Comparison of ENCODE assay signal across 10 cellular contexts in the genomic region with DNA sequence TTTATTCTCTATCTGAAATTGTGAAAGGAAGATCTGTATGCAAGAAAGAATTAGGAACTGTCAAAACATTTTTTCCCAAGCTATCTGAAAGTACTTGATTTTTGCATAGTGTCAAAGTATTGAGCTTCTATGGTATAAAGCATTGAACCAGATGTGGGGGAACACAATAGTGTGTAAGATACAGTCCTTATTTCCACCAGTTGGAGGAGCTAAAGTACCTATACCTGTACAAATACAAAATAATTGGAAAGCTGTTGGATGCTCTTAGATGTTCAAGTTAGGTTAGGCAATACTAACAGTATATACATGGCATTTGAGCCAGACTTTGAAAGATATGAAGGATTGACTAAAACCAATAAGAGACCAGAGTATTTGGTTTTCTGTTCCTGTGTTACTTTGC.
DNase-seq lines count a peak whose midpoint lies in the region; ATAC-seq, FAIRE-seq and TF ChIP-seq lines count a peak whose summit lies in the region.
"Had no signal": no experiment of that assay in that cellular context is flagged by ENCODE, and none has a peak within 500 bp of the region (broad histone marks: within the 10 kb centered on the region; RNA-seq: fewer than 3 reads in every experiment).

No MANE protein-coding gene starts in this region.

- H3K4me3 ChIP-seq in GM23338 (no peak overlapping the region), ovary (no peak overlapping the region)
- H3K4me3 ChIP-seq: SJSA1 had no signal

- H2AFZ ChIP-seq in GM23338: no peak overlapping the region

- peak; percentile 84 for FAIRE-seq in GM12891 (lab: Jason Lieb, UNC)

- no peaks in the 10 kb centered on the region for H3K27me3 ChIP-seq in GM23338 (ENCODE audit: insufficient read depth)
- H3K27me3 ChIP-seq in ovary: no peaks in the 10 kb centered on the region

- no peak overlapping the region for H3K4me2 ChIP-seq in GM23338

- H3K27ac Mint-ChIP-seq in GM23338: no peak overlapping the region
- H3K27ac Mint-ChIP-seq: naive B cell had no signal

- ATAC-seq in GM23338 (no peak; the same call in 2 of the 3 replicates), sciatic nerve (no peak)

- no peaks in the 10 kb centered on the region for H3K9me2 ChIP-seq in GM23338 (ENCODE audit: insufficient read depth)

- TF ChIP-seq POLR2A in GM12891 (IDR thresholded peaks at IDR 0.05; ENCODE audit: low read depth, low read length): no peak
- no peak for TF ChIP-seq POLR2A in ovary (IDR thresholded peaks at IDR 0.05)

- H3K36me3 ChIP-seq in GM23338 (ENCODE audit: insufficient read depth) (no peaks in the 10 kb centered on the region), ovary (no peaks in the 10 kb centered on the region)
- H3K36me3 ChIP-seq: SJSA1 had no signal

- peaks cover 2% of the 10 kb centered on the region for H3K27me3 Mint-ChIP-seq in GM23338 (ENCODE audit: insufficient read depth, low read depth, poor library complexity)
- H3K27me3 Mint-ChIP-seq: naive B cell had no signal

- no peak for TF ChIP-seq EP300 in ovary (IDR thresholded peaks at IDR 0.05)

- H3K79me2 ChIP-seq in GM23338 (replicated peaks; ENCODE audit: insufficient read depth): no peaks in the 10 kb centered on the region

- no peaks in the 10 kb centered on the region; the same call in 1 of the 2 replicates for H4K20me1 ChIP-seq in GM23338 (replicated peaks; ENCODE audit: insufficient read depth)

- no peaks in the 10 kb centered on the region for H3K4me1 ChIP-seq in GM23338 (ENCODE audit: insufficient read depth)
- no peaks in the 10 kb centered on the region for H3K4me1 ChIP-seq in ovary (ENCODE audit: insufficient read depth)
- H3K4me1 ChIP-seq: SJSA1 had no signal

- H3K4me3 Mint-ChIP-seq in GM23338: no peak overlapping the region
- H3K4me3 Mint-ChIP-seq: naive B cell had no signal

- no peaks in the 10 kb centered on the region for H3K36me3 Mint-ChIP-seq in GM23338 (ENCODE audit: low read depth)
- H3K36me3 Mint-ChIP-seq: naive B cell had no signal

- intact Hi-C loops in sciatic nerve (cut with DNase I) (no loop called here), ovary (cut with DNase I) (no loop called here), cardiac septum (cut with DNase I) (loop anchor here (10.0 kb wide), 1 partner anchor 148 kb away; a partner anchor contains a TSS)

- TF ChIP-seq CTCF in GM23338 (conservative IDR thresholded peaks at IDR 0.05; ENCODE audit: low read depth in 2 of 2): peak; percentile 51 to 52
- no peak for TF ChIP-seq CTCF in ovary (IDR thresholded peaks at IDR 0.05)

- H3K9me3 ChIP-seq in ovary: no peaks in the 10 kb centered on the region
- H3K9me3 ChIP-seq: SJSA1 had no signal

- H3K27ac ChIP-seq in GM23338 (ENCODE audit: low read depth) (no peak overlapping the region), ovary (no peak overlapping the region)
- H3K27ac ChIP-seq: SJSA1 had no signal

- H3F3A ChIP-seq in GM23338 (replicated peaks; ENCODE audit: low read depth): no peaks in the 10 kb centered on the region

- H3K4me1 Mint-ChIP-seq in GM23338: peaks cover 7% of the 10 kb centered on the region; the same call in 2 of the 3 replicates
- H3K4me1 Mint-ChIP-seq: naive B cell had no signal

- H3K9me3 Mint-ChIP-seq in GM23338: no peaks in the 10 kb centered on the region
- H3K9me3 Mint-ChIP-seq: naive B cell had no signal

- DNase-seq in GM12891 (ENCODE audit: insufficient read length, low spot score): no peak
- DNase-seq in GM23338 (ENCODE audit: low spot score): peak; percentile 45
- DNase-seq in NCI-H69 (lab: John Stamatoyannopoulos, UW): peak; percentile 51
- peak; percentile 38 for DNase-seq in germinal center (ENCODE audit: low spot score)
- DNase-seq in sciatic nerve (ENCODE audit: low spot score): no peak
- DNase-seq in ovary: no peak
- no peak for DNase-seq in cardiac septum (ENCODE audit: low spot score)
- no peak for DNase-seq in HuH-7.5 (ENCODE audit: low spot score)
- DNase-seq: naive B cell had no signal

TF ChIP-seq in GM12891, 5 proteins besides CTCF, POLR2A, EP300 and RAD21:
- no peak for TF ChIP-seq SPI1 (IDR thresholded peaks at IDR 0.05; ENCODE audit: low read depth, low read length)
- TF ChIP-seq POLR2AphosphoS5 (IDR thresholded peaks at IDR 0.05; ENCODE audit: low read depth, low read length): no peak
- TF ChIP-seq TAF1 (IDR thresholded peaks at IDR 0.05; ENCODE audit: low read depth, low read length): no peak
- TF ChIP-seq POU2F2 (IDR thresholded peaks at IDR 0.05; ENCODE audit: low read depth, low read length): no peak
- TF ChIP-seq PAX5 (IDR thresholded peaks at IDR 0.05; ENCODE audit: insufficient read depth, low read length, severe bottlenecking): no peak

TF ChIP-seq in GM23338, 12 proteins besides CTCF, POLR2A, EP300 and RAD21:
- TF ChIP-seq EZH2phosphoT487 (IDR thresholded peaks at IDR 0.05; ENCODE audit: unreplicated experiment) (no peak), EZH2 (IDR thresholded peaks at IDR 0.05; ENCODE audit: low read depth, unreplicated experiment) (no peak), POLR2AphosphoS5 (IDR thresholded peaks at IDR 0.05; ENCODE audit: low read depth) (no peak)
- TF ChIP-seq, protein P1, sequence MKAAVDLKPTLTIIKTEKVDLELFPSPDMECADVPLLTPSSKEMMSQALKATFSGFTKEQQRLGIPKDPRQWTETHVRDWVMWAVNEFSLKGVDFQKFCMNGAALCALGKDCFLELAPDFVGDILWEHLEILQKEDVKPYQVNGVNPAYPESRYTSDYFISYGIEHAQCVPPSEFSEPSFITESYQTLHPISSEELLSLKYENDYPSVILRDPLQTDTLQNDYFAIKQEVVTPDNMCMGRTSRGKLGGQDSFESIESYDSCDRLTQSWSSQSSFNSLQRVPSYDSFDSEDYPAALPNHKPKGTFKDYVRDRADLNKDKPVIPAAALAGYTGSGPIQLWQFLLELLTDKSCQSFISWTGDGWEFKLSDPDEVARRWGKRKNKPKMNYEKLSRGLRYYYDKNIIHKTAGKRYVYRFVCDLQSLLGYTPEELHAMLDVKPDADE (IDR thresholded peaks at IDR 0.05): no peak

Comparison
In these comparisons a context has a peak if more than half of its experiments do, and no peak if none do; other contexts are left out.
1. DNase-seq: peak in GM23338 (single experiment), NCI-H69 (single experiment) and germinal center (single experiment); none in GM12891 (single experiment), sciatic nerve (single experiment), ovary (0 of 5), cardiac septum (single experiment) and HuH-7.5 (single experiment).
2. CTCF ChIP-seq: peak in GM23338 (2 of 2); none in ovary (0 of 3).